In genomic region chr9:124660341-124660801, GRCh38 we compare ENCODE assay signal across 8 cellular contexts.
A peak's percentile ranks its signal among the peaks of the same experiment; 100 is the strongest.
DNase-seq lines count a peak whose midpoint lies in the region; ATAC-seq and TF ChIP-seq lines count a peak whose summit lies in the region.

No MANE protein-coding gene starts in this region.

- POLR2A ChIA-PET in activated B cell treated with CpG ODN at 0.5 μM for 24 hours (lab: Charles Lee) = interaction anchor here (0.6 kb wide), 1 partner anchor 107 kb away, joined by 5 read pairs; no protein-coding TSS in a partner anchor

- TF ChIP-seq CTCF in activated B cell treated with CpG ODN at 0.5 μM for 24 hours (IDR thresholded peaks at IDR 0.05) (no peak), fibroblast of pulmonary artery (IDR thresholded peaks at IDR 0.05; ENCODE audit: low read length, missing control alignments) (no peak)

- H3K27ac Mint-ChIP-seq in activated CD4-positive, alpha-beta T cell treated with anti-CD3 and anti-CD28 coated beads, Interleukin-2, amount 10 ng/mL, durations not matched to agents 24 days and 14 days = no peak overlapping the region
- H3K27ac Mint-ChIP-seq in activated B cell treated with CpG ODN at 0.5 μM for 24 hours = no peak overlapping the region

- no peaks in the 10 kb centered on the region for H3K9me3 Mint-ChIP-seq in activated CD4-positive, alpha-beta T cell treated with anti-CD3 and anti-CD28 coated beads, Interleukin-2, amount 10 ng/mL, durations not matched to agents 24 days and 14 days
- no peaks in the 10 kb centered on the region for H3K9me3 Mint-ChIP-seq in activated B cell treated with CpG ODN at 0.5 μM for 24 hours

- peaks cover 8% of the 10 kb centered on the region for H3K27me3 Mint-ChIP-seq in activated CD4-positive, alpha-beta T cell treated with anti-CD3 and anti-CD28 coated beads, Interleukin-2, amount 10 ng/mL, durations not matched to agents 24 days and 14 days
- H3K27me3 Mint-ChIP-seq in activated B cell treated with CpG ODN at 0.5 μM for 24 hours = no peaks in the 10 kb centered on the region

- peaks cover 25% of the 10 kb centered on the region for H3K4me1 Mint-ChIP-seq in activated CD4-positive, alpha-beta T cell treated with anti-CD3 and anti-CD28 coated beads, Interleukin-2, amount 10 ng/mL, durations not matched to agents 24 days and 14 days
- H3K4me1 Mint-ChIP-seq in activated B cell treated with CpG ODN at 0.5 μM for 24 hours = peaks cover 29% of the 10 kb centered on the region

- peak; percentile 68 for DNase-seq in activated CD4-positive, alpha-beta T cell treated with anti-CD3 and anti-CD28 coated beads, Interleukin-2, amount 10 ng/mL, durations not matched to agents 24 days and 14 days
- no peak for DNase-seq in activated CD4-positive, alpha-beta T cell treated with anti-CD3 and anti-CD28 coated beads for 4 hours
- peak; percentile 67 for DNase-seq in NCI-H1092 treated with DMSO at 0.1 percent for 48 hours (lab: John Stamatoyannopoulos, UW)
- no peak for DNase-seq in activated B cell treated with CpG ODN at 0.5 μM for 24 hours
- peak; percentile 70 for DNase-seq in fibroblast of pulmonary artery (ENCODE audit: low read depth)
- peak in 47 of 56 donors; percentile 9 to 71 (median 36) for DNase-seq in nucleus accumbens (lab: John Stamatoyannopoulos, UW)

- CTCF ChIA-PET in activated B cell treated with CpG ODN at 0.5 μM for 24 hours (lab: Charles Lee) = interaction anchor here (1.1 kb wide), 2 partner anchors 43 to 51 kb away, joined by 3 to 5 read pairs; no protein-coding TSS in a partner anchor

- ATAC-seq in activated B cell treated with CpG ODN at 0.5 μM for 24 hours (ENCODE audit: low read depth) = no peak
- no peak for ATAC-seq in HG02623 (IDR thresholded peaks at IDR 0.05; ENCODE audit: unreplicated experiment)
- no peak for ATAC-seq in GM19463 (IDR thresholded peaks at IDR 0.05; ENCODE audit: unreplicated experiment)

- H3K4me3 Mint-ChIP-seq in activated CD4-positive, alpha-beta T cell treated with anti-CD3 and anti-CD28 coated beads, Interleukin-2, amount 10 ng/mL, durations not matched to agents 24 days and 14 days = peak overlapping the region; percentile 90
- H3K4me3 Mint-ChIP-seq in activated B cell treated with CpG ODN at 0.5 μM for 24 hours = peak overlapping the region; percentile 91

- intact Hi-C loops in activated CD4-positive, alpha-beta T cell treated with anti-CD3 and anti-CD28 coated beads, Interleukin-2, amount 10 ng/mL, durations not matched to agents 24 days and 14 days (cut with micrococcal nuclease) = no loop called here
- intact Hi-C loops in activated B cell treated with CpG ODN at 0.5 μM for 24 hours (cut with micrococcal nuclease) = no loop called here

- no peaks in the 10 kb centered on the region for H3K36me3 Mint-ChIP-seq in activated CD4-positive, alpha-beta T cell treated with anti-CD3 and anti-CD28 coated beads, Interleukin-2, amount 10 ng/mL, durations not matched to agents 24 days and 14 days (ENCODE audit: low read depth)
- peaks cover 3% of the 10 kb centered on the region for H3K36me3 Mint-ChIP-seq in activated B cell treated with CpG ODN at 0.5 μM for 24 hours (ENCODE audit: low read depth)

- H3K4me3 ChIP-seq in fibroblast of pulmonary artery (replicated peaks; ENCODE audit: low read depth, low read length) = peak overlapping the region; percentile 72

Comparison
In these comparisons a context has a peak if more than half of its experiments do, and no peak if none do; other contexts are left out.
1. DNase-seq: peak in activated CD4-positive, alpha-beta T cell treated with anti-CD3 and anti-CD28 coated beads, Interleukin-2, amount 10 ng/mL, durations not matched to agents 24 days and 14 days (single experiment), NCI-H1092 treated with DMSO at 0.1 percent for 48 hours (single experiment), fibroblast of pulmonary artery (single experiment) and nucleus accumbens (47 of 56); none in activated CD4-positive, alpha-beta T cell treated with anti-CD3 and anti-CD28 coated beads for 4 hours (0 of 2) and activated B cell treated with CpG ODN at 0.5 μM for 24 hours (single experiment).